Comparison of ENCODE assay signal across 8 cellular contexts in genomic region chr5:71782393-71782770, GRCh38.
DNase-seq lines count a peak whose midpoint lies in the region; ATAC-seq and TF ChIP-seq lines count a peak whose summit lies in the region.

No MANE protein-coding gene starts in this region.

- H3K4me1 Mint-ChIP-seq in Calu3 (ENCODE audit: low read depth, unreplicated experiment) = peaks cover 29% of the 10 kb centered on the region

- H3K4me1 ChIP-seq in left lung = peaks cover 0 to 8% of the 10 kb centered on the region in 2 donors

- no peak overlapping the region for H3K27ac ChIP-seq in left lung

- no TSS peak for BruUV-seq in Calu3 (replicated peaks; lab: Mats Ljungman, UMichigan)

- H3K36me3 Mint-ChIP-seq in Calu3 (ENCODE audit: insufficient read depth, unreplicated experiment) = peaks cover 4% of the 10 kb centered on the region

- no peaks in the 10 kb centered on the region for H3K27me3 ChIP-seq in left lung

- peak overlapping the region; percentile 60 for H3K27ac Mint-ChIP-seq in Calu3 (ENCODE audit: unreplicated experiment)

- no peaks in the 10 kb centered on the region for H3K27me3 Mint-ChIP-seq in Calu3 (ENCODE audit: unreplicated experiment)

- peak; percentile 16 for DNase-seq in Calu3
- peak; percentile 4 for DNase-seq in kidney tubule cell (ENCODE audit: low spot score)
- no peak for DNase-seq in NCI-H82 treated with DMSO at 0.1 percent for 48 hours (lab: John Stamatoyannopoulos, UW; ENCODE audit: unreplicated experiment)
- DNase-seq in glomerular visceral epithelial cell (ENCODE audit: extremely low spot score) = no peak
- DNase-seq in left lung = no peak
- no peak for DNase-seq in SHP77 treated with DMSO at 0.1 percent for 48 hours (lab: John Stamatoyannopoulos, UW)

- CTCF ChIA-PET in Calu3 (lab: Charles Lee) = interaction anchor here (0.9 to 2.1 kb wide), 6 partner anchors 48 to 526 kb away, joined by 3 to 16 read pairs (median 6); no protein-coding TSS in a partner anchor

- intact Hi-C loops in Calu3 (cut with micrococcal nuclease; ENCODE audit: unreplicated experiment) (loop anchor here (2.0 to 10.0 kb wide), 3 partner anchors 140 to 352 kb away; no protein-coding TSS in a partner anchor), left lung (cut with DNase I) (loop anchor here in 1 of 2 donors (5.0 kb wide), 1 partner anchor 240 kb away; no protein-coding TSS in a partner anchor)

- ATAC-seq in GM19452 (IDR thresholded peaks at IDR 0.05; ENCODE audit: unreplicated experiment) = peak; percentile 25
- peak; percentile 39 for ATAC-seq in HG03442 (IDR thresholded peaks at IDR 0.05; ENCODE audit: unreplicated experiment)
- ATAC-seq in left lung = no peak

- no peaks in the 10 kb centered on the region for H3K9me3 Mint-ChIP-seq in Calu3 (ENCODE audit: low read depth, unreplicated experiment)

- H3K9me3 ChIP-seq in left lung = no peaks in the 10 kb centered on the region

- no peak for TF ChIP-seq CTCF in Calu3 (IDR thresholded peaks at IDR 0.05; ENCODE audit: unreplicated experiment)
- no peak for TF ChIP-seq CTCF in left lung (IDR thresholded peaks at IDR 0.05)

- no peaks in the 10 kb centered on the region for H3K36me3 ChIP-seq in left lung

- peak overlapping the region; percentile 34 for H3K4me3 Mint-ChIP-seq in Calu3 (ENCODE audit: low read depth, unreplicated experiment)

- H3K4me3 ChIP-seq in left lung = no peak overlapping the region

Comparison
In these comparisons a context has a peak if more than half of its experiments do, and no peak if none do; other contexts are left out.
1. DNase-seq: peak in Calu3 (single experiment) and kidney tubule cell (single experiment); none in NCI-H82 treated with DMSO at 0.1 percent for 48 hours (single experiment), glomerular visceral epithelial cell (single experiment), left lung (0 of 2) and SHP77 treated with DMSO at 0.1 percent for 48 hours (single experiment).